Comparison of ENCODE assay signal across 10 cellular contexts in the genomic region with DNA sequence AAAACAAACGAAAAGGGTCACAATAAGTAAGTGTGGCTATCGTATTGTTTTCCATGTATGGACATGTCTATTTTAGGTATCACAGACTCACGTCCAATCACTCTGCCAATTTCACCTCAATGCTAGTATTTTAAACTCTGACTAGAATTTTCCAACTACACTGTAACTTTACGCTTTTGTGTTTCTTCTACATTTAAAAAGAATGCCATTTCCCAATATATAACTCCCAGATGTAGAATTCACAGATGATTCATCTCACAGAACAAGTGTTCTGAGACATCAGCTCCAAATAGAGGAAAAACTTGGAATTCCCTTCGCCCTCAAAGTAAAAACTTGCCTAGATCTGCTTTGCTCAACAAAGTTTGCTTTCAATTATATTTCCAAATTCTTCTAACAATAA. TPM values are rescaled to one million over a fixed set of nuclear protein-coding genes. Genes with fewer than 3 reads are reported as not detected.
DNase-seq lines count a peak whose midpoint lies in the region; ATAC-seq and TF ChIP-seq lines count a peak whose summit lies in the region.
"Had no signal": no experiment of that assay in that cellular context is flagged by ENCODE, and none has a peak within 500 bp of the region (broad histone marks: within the 10 kb centered on the region; RNA-seq: fewer than 3 reads in every experiment).

No MANE protein-coding gene starts in this region.

- DNase-seq in AG08395 (ENCODE audit: low spot score): peak; percentile 71
- peak; percentile 58 for DNase-seq in HFFc6
- DNase-seq in coronary artery (ENCODE audit: low spot score): no peak
- no peak for DNase-seq in neural crest cell (ENCODE audit: low read depth, low spot score)
- no peak for DNase-seq in nucleus accumbens (lab: John Stamatoyannopoulos, UW)
- DNase-seq in NCI-H1092 treated with DMSO at 0.1 percent for 48 hours (lab: John Stamatoyannopoulos, UW): no peak
- DNase-seq: stimulated activated naive CD8-positive, alpha-beta T cell treated with anti-CD3 and anti-CD28 coated beads, Interleukin-15, Interleukin-2, amounts not matched to agents 100 U/mL and 50 U/mL, for 24 hours had no signal

- H3K4me3 Mint-ChIP-seq in HFFc6 (no peak overlapping the region), neural crest cell (peak overlapping the region; percentile 29)

- H3K4me1 Mint-ChIP-seq in HFFc6 (ENCODE audit: low read depth) (peaks cover 29% of the 10 kb centered on the region), neural crest cell (peaks cover 84% of the 10 kb centered on the region)

- H3K36me3 Mint-ChIP-seq in HFFc6 (ENCODE audit: low read depth) (no peaks in the 10 kb centered on the region), neural crest cell (ENCODE audit: low read depth) (no peaks in the 10 kb centered on the region)

- H3K27ac ChIP-seq in coronary artery: peak overlapping the region; percentile 90 to 92
- H3K27ac ChIP-seq: epithelial cell of prostate had no signal

- no peak overlapping the region for H3K27ac Mint-ChIP-seq in HFFc6
- peak overlapping the region; percentile 6 for H3K27ac Mint-ChIP-seq in neural crest cell (ENCODE audit: unreplicated experiment)

- H3K27me3 Mint-ChIP-seq in HFFc6 (ENCODE audit: insufficient read depth) (peaks cover 3% of the 10 kb centered on the region), neural crest cell (ENCODE audit: low read depth) (no peaks in the 10 kb centered on the region)

- ATAC-seq in GM21786 (IDR thresholded peaks at IDR 0.05; ENCODE audit: unreplicated experiment) (no peak), HG02588 (IDR thresholded peaks at IDR 0.05; ENCODE audit: unreplicated experiment) (no peak)
- ATAC-seq: stimulated activated naive CD8-positive, alpha-beta T cell treated with anti-CD3 and anti-CD28 coated beads, Interleukin-15, Interleukin-2, amounts not matched to agents 100 U/mL and 50 U/mL, for 24 hours had no signal

- H3K9me3 Mint-ChIP-seq in HFFc6 (no peaks in the 10 kb centered on the region), neural crest cell (no peaks in the 10 kb centered on the region)

- no peak for TF ChIP-seq CTCF in HFFc6 (IDR thresholded peaks at IDR 0.05)
- no peak for TF ChIP-seq CTCF in coronary artery (IDR thresholded peaks at IDR 0.05)
- no peak for TF ChIP-seq CTCF in neural crest cell (conservative IDR thresholded peaks at IDR 0.05)

- peak overlapping the region; percentile 4 for H3K4me3 ChIP-seq in coronary artery

RNA-seq across cellular contexts. Expression of a gene that starts 14.2 kb away (rescaled TPM):
- total RNA-seq in HFFc6 (2021; fragmentation: NEBNext Ultra II Directional; extraction: Animal tissue kit (Norgen Biotek cat#: 25700)): 1 to 10 TPM; 1.7 to 2.7 (median 2.2) TPM
- 167 and 178 TPM in 2 replicates for total RNA-seq in neural crest cell

Comparison
In these comparisons a context has a peak if more than half of its experiments do, and no peak if none do; other contexts are left out.
1. DNase-seq: peak in AG08395 (single experiment) and HFFc6 (single experiment); none in coronary artery (single experiment), neural crest cell (single experiment), nucleus accumbens (0 of 56) and NCI-H1092 treated with DMSO at 0.1 percent for 48 hours (single experiment).
2. RNA of a gene that starts 14.2 kb away (total RNA-seq): 167 to 178 TPM in neural crest cell; 1.7 to 2.7 TPM in HFFc6; every median in the first group is over 10 times any median in the second.